11 cellular contexts compared by ENCODE assay signal in the genomic region with DNA sequence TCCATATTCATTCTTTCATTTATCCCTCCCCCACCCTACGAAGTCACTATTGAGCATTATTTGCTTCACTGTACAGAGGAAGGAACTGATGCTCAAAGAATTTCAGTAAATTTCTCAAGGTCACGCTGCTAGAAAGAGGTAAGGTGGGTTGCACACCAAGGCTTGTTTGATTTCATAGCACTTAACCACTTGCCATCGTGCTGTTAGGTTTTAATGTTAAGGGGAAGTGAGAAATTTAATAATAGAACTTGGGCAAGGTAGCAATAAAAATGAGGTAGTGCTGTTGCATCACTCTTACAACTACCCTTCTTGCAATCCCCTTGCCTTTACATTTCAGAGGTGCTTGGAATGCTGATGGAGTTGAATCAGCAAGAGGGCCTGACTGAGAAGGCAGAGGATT.
A peak's percentile ranks its signal among the peaks of the same experiment; 100 is the strongest.
DNase-seq lines count a peak whose midpoint lies in the region; ATAC-seq and TF ChIP-seq lines count a peak whose summit lies in the region.
"Had no signal": no experiment of that assay in that cellular context is flagged by ENCODE, and none has a peak within 500 bp of the region (broad histone marks: within the 10 kb centered on the region; RNA-seq: fewer than 3 reads in every experiment).

No MANE protein-coding gene starts in this region.

- ATAC-seq in GM19351 (IDR thresholded peaks at IDR 0.05; ENCODE audit: unreplicated experiment) = peak; percentile 69
- peak; percentile 68 for ATAC-seq in HG02981 (IDR thresholded peaks at IDR 0.05; ENCODE audit: unreplicated experiment)
- no peak for ATAC-seq in HG03045 (IDR thresholded peaks at IDR 0.05; ENCODE audit: unreplicated experiment)
- ATAC-seq in GM19035 (IDR thresholded peaks at IDR 0.05; ENCODE audit: unreplicated experiment) = no peak

- H3K27me3 ChIP-seq in spleen (replicated peaks in 1 of 7) = no peaks in the 10 kb centered on the region

- H3K4me1 ChIP-seq in spleen = peaks cover 0 to 29% (median 9%) of the 10 kb centered on the region in 6 donors

- peak overlapping the region in 7 of 8 donors; percentile 66 to 87 (median 82) for H3K27ac ChIP-seq in spleen

- H3K4me3 ChIP-seq in NB4 (ENCODE audit: low read depth, low read length) (no peak overlapping the region), spleen (peak overlapping the region in 1 of 8 donors; percentile 48)

- TF ChIP-seq POLR2A in NB4 (IDR thresholded peaks at IDR 0.05; ENCODE audit: extremely low read depth, insufficient read length) = no peak
- no peak for TF ChIP-seq POLR2A in spleen (IDR thresholded peaks at IDR 0.05)

- peak; percentile 58 for DNase-seq in NB4 (ENCODE audit: low read depth)
- DNase-seq in spleen = no peak
- no peak for DNase-seq in NCI-H1092 (lab: John Stamatoyannopoulos, UW)
- DNase-seq: activated effector memory CD4-positive, alpha-beta T cell treated with anti-CD3 and anti-CD28 coated beads, Interleukin-2, amount 50 U/mL, for 16 hours; DMS153; NCI-H2029 treated with DMSO at 0.1 percent for 48 hours; retina had no signal

- 16 to 34% (median 29%) methylated on average over 3 of the region's 3 CpGs for WGBS in spleen, 5 donors

- intact Hi-C loops in spleen (cut with DNase I; ENCODE audit: low total_unique reads) = no loop called here

- no peak for TF ChIP-seq CTCF in NB4 (IDR thresholded peaks at IDR 0.05; ENCODE audit: low read depth, low read length)
- TF ChIP-seq CTCF in spleen (IDR thresholded peaks at IDR 0.05 in 8 of 11, conservative IDR thresholded peaks at IDR 0.05 in 3 of 11) = no peak

- no peaks in the 10 kb centered on the region for H3K9me3 ChIP-seq in spleen

- H3K36me3 ChIP-seq in spleen = no peaks in the 10 kb centered on the region

Comparison
In these comparisons a context has a peak if more than half of its experiments do, and no peak if none do; other contexts are left out.
1. ATAC-seq: peak in GM19351 (single experiment) and HG02981 (single experiment); none in HG03045 (single experiment) and GM19035 (single experiment).